30 cellular contexts compared by ENCODE assay signal in the genomic region with DNA sequence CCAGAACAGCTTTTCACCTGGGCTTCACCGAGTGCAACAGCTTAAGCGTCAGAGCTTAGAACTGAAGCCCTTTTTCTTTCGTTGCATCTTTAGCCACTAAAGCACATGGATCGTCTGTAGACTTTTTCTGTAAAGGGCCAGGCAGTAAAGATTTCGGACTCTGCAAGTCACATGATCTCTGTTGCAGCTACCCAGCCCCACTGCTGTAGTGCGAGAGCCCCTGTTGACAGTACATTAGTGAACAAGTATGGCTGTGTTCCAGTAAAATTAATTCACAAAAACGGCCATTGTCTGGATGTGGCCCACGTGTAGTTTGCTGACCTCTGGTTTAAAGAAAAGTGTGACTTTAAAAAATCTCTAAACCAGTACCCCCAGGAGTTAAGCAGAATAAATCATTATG.
"Had no signal": no experiment of that assay in that cellular context is flagged by ENCODE, and none has a peak within 500 bp of the region (broad histone marks: within the 10 kb centered on the region; RNA-seq: fewer than 3 reads in every experiment).

No MANE protein-coding gene starts in this region.

- H3K9me3 ChIP-seq: ascending aorta, MG63, Peyer's patch had no signal

- H3K4me1 ChIP-seq: Peyer's patch had no signal

- H3K4me3 ChIP-seq: ascending aorta, cardiac muscle cell, MG63, Peyer's patch had no signal

- DNase-seq: activated CD4-positive, alpha-beta T cell treated with anti-CD3 and anti-CD28 coated beads for 1 hour; activated CD4-positive, alpha-beta T cell treated with anti-CD3 and anti-CD28 coated beads, Interleukin-2, amount 10 ng/mL, durations not matched to agents 24 days and 14 days; activated CD4-positive, alpha-beta T cell treated with anti-CD3 and anti-CD28 coated beads, Interleukin-2, amount 50 U/mL, for 4 hours; activated CD4-positive, CD25-positive, alpha-beta regulatory T cell; activated CD8-positive, alpha-beta T cell treated with anti-CD3 and anti-CD28 coated beads for 36 hours; activated gamma-delta T cell; activated naive CD4-positive, alpha-beta T cell treated with Interleukin-2 at 50 U/mL for 16 hours; activated naive CD8-positive, alpha-beta T cell treated with anti-CD3 and anti-CD28 coated beads, Interleukin-2, amount 10 ng/mL, durations not matched to agents 7 days and 5 days; activated T-cell treated with anti-CD3 and anti-CD28 coated beads, Interleukin-2, amount 50 U/mL, for 1 hour; Kasumi-1; KG1; MG63; NCI-H1048; NCI-H1105 treated with DMSO at 0.1 percent for 48 hours; NCI-H1436; NCI-H1694 treated with DMSO at 0.1 percent for 48 hours; NCI-H2029; NCI-H345; NCI-H524 treated with DMSO at 0.1 percent for 48 hours; PC-3; Peyer's patch; RPMI8226; SHP77 treated with DMSO at 0.1 percent for 48 hours; SW 1271; T-helper 1 cell; T-helper 2 cell; T-helper 9 cell had no signal

- H3K27me3 ChIP-seq: ascending aorta, cardiac muscle cell, MG63, Peyer's patch had no signal

- H3K27ac ChIP-seq: Peyer's patch, VCaP had no signal
